In the genomic region with DNA sequence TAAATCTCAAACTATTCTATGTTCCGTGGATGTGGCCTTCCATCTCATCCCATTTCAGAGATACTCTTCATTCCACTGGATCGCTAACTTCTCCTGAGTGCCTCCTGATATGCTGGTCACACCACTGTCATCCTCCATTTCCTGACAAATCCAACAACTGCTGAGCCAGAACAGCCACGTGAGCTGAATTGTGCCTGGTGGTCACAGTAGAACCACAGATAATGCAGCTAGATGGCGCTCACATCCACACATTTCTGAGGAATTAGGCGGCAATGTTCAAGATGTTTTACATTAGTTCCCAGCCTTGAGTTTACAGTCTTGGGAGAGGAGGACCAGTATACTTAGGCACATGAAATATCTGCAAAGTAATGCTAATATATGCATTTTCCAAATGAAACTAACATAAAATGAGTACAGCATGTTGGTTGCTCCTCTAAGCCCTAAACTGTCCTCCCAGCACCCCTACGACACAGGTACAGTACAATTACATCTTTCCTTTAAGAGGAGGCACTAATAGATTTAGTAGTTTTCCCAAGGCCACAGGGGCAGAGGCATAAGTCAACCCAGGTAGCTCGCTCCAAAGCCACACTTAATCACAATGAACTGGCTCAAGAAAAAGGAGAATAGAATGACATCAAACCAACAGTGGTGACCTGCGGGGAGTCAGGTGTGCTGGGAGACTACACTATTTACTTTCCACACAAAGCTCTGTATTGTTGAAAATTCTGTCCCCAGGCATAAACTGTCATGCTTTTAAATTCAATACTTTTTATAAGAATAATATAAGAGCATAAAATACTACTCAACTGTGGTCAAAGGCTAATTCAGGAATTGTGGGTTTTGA, we compare ENCODE assay signal across 8 cellular contexts.
A peak's percentile ranks its signal among the peaks of the same experiment; 100 is the strongest.
DNase-seq lines count a peak whose midpoint lies in the region; TF ChIP-seq lines count a peak whose summit lies in the region.

No MANE protein-coding gene starts in this region.

- 27% methylated on average over 8 of the region's 8 CpGs for WGBS in mammary epithelial cell (ENCODE audit: low coverage, missing lambda C conversion rate)

- peak; percentile 71 for DNase-seq in Daoy (ENCODE audit: low read depth)
- DNase-seq in HEK293T (ENCODE audit: extremely low spot score) = peak; percentile 76
- DNase-seq in NCI-H2081 treated with DMSO at 0.1 percent for 48 hours (lab: John Stamatoyannopoulos, UW) = peak; percentile 80
- DNase-seq in UCSD-AML1 (lab: John Stamatoyannopoulos, UW; ENCODE audit: unreplicated experiment) = peak; percentile 54
- DNase-seq in mammary epithelial cell = peak; percentile 73
- DNase-seq in islet precursor cell = peak; percentile 90
- DNase-seq in stimulated activated CD4-positive, alpha-beta T cell treated with anti-CD3 and anti-CD28 coated beads, Interleukin-1b, Interleukin-23, amount 100 ng/mL, for 4 hours (ENCODE audit: low read depth in 2 of 2) = peak; percentile 18 to 19
- DNase-seq in mesenteric fat pad (ENCODE audit: low spot score) = no peak

- POLR2A ChIA-PET in HEK293T (lab: Yijun Ruan, JAX) = no interaction called here

- H3K27me3 ChIP-seq in mammary epithelial cell (ENCODE audit: insufficient read depth, low read length) = no peaks in the 10 kb centered on the region

- in situ Hi-C loops in mammary epithelial cell (cut with MboI; ENCODE audit: low sequenced_read_pairs in 2 of 2) = no loop called here

- TF ChIP-seq CTCF in mammary epithelial cell (conservative IDR thresholded peaks at IDR 0.05 in 1 of 2, IDR thresholded peaks at IDR 0.05 in 1 of 2; ENCODE audit: extremely low read depth in 1 of 2, insufficient read depth in 1 of 2, low read depth in 1 of 2, low read length in 2 of 2) = peak; percentile 75 to 89

- no TSS peak for BruUV-seq in mammary epithelial cell (replicated peaks; lab: Mats Ljungman, UMichigan)

- H3K4me2 ChIP-seq in mammary epithelial cell (ENCODE audit: insufficient read depth, low read depth, low read length) = no peak overlapping the region

- H3K9ac ChIP-seq in mammary epithelial cell (ENCODE audit: insufficient read depth, low read length) = no peak overlapping the region

- H3K36me3 ChIP-seq in mammary epithelial cell (ENCODE audit: insufficient read depth, low read length) = no peaks in the 10 kb centered on the region

- no peaks in the 10 kb centered on the region for H3K79me2 ChIP-seq in mammary epithelial cell (ENCODE audit: insufficient read depth, low read length)

- peak overlapping the region; percentile 78 for H2AFZ ChIP-seq in mammary epithelial cell (ENCODE audit: low read depth, low read length)

- dilution Hi-C loops in mammary epithelial cell (cut with HindIII; ENCODE audit: low sequenced_read_pairs) = no loop called here

- H3K4me3 ChIP-seq in mammary epithelial cell (replicated peaks in 1 of 3; ENCODE audit: insufficient read depth in 1 of 3, low read depth in 2 of 3, low read length in 3 of 3) = no peak overlapping the region

- H4K20me1 ChIP-seq in mammary epithelial cell (ENCODE audit: insufficient read depth, low read length) = no peaks in the 10 kb centered on the region

- intact Hi-C loops in mammary epithelial cell (cut with micrococcal nuclease) = loop anchor here (1.0 to 5.0 kb wide), 5 partner anchors 22 to 287 kb away; no protein-coding TSS in a partner anchor

- peaks cover 28% of the 10 kb centered on the region for H3K4me1 ChIP-seq in mammary epithelial cell (ENCODE audit: insufficient read depth, low read length)

- no peak overlapping the region for H3K27ac ChIP-seq in mammary epithelial cell (ENCODE audit: insufficient read depth, low read depth, low read length)

- H3K9me3 ChIP-seq in mammary epithelial cell (replicated peaks; ENCODE audit: insufficient read depth, low read length) = no peaks in the 10 kb centered on the region

- CTCF ChIA-PET in HEK293T (lab: Yijun Ruan, JAX) = interaction anchor here (0.6 to 2.9 kb wide), 16 partner anchors 13 to 304 kb away, joined by 3 to 18 read pairs (median 4); no protein-coding TSS in a partner anchor
- CTCF ChIA-PET in mammary epithelial cell (lab: Charles Lee; ENCODE audit: low non-redundant PET) = interaction anchor here (0.6 to 1.0 kb wide), 2 partner anchors 22 to 553 kb away, joined by 4 to 5 read pairs; partner anchors contain the start of gene FIP1L1

TF ChIP-seq in HEK293T, 16 proteins besides CTCF, POLR2A, EP300 and RAD21:
- no peak for TF ChIP-seq TARDBP (IDR thresholded peaks at IDR 0.05)
- no peak for TF ChIP-seq ARNT (IDR thresholded peaks at IDR 0.05)
- TF ChIP-seq L3MBTL2 (conservative IDR thresholded peaks at IDR 0.05) = peak; percentile 89
- no peak for TF ChIP-seq SP1 (IDR thresholded peaks at IDR 0.05)
